Comparison of ENCODE assay signal across 9 cellular contexts in the genomic region with DNA sequence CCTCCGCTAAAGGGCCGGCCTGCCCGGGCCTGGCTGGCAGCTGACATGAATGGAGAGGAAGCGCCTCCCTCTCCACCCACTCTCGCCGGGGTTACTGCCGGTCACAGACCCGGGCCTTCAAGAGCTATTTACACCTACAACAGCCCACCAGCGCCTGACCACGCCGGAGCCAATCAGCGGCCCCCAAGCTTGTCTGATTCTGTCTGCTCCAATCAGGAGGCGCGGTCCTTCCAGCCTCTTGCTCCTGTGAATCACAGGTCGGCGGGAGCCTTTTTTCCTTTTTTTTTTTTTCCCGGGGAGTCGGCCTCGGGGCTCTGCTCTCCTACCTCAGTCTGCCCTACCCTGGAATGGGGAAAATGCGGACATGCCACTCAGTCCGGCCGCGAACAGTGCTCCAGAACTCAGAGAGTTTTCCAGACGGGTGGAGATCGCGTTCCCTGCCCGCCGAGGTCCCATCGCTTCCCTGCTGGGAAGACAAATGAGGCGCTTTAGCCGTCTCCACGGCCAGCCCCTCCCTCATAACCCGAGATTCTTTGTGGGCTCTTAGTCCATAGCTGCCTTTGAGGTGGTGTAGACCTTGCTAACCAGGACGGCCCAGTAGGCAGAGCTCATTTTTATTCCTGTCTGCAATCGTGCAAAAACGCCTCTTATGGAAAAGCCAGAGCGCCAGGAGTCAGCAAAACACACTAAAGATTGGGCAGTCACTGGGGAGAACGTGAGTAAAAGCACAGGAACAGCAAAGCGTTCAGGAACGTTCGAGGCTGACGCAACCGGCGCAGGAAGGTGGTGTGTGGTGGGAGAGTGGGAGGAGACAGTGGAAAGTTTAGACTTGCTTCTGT. TPM values are rescaled to one million over a fixed set of nuclear protein-coding genes. Genes with fewer than 3 reads are reported as not detected.
A peak's percentile ranks its signal among the peaks of the same experiment; 100 is the strongest.
DNase-seq lines count a peak whose midpoint lies in the region; ATAC-seq, FAIRE-seq and TF ChIP-seq lines count a peak whose summit lies in the region.
"Had no signal": no experiment of that assay in that cellular context is flagged by ENCODE, and none has a peak within 500 bp of the region (broad histone marks: within the 10 kb centered on the region; RNA-seq: fewer than 3 reads in every experiment).

No MANE protein-coding gene starts in this region.

- intact Hi-C loops in kidney (cut with DNase I): no loop called here

- H3K36me3 Mint-ChIP-seq in chondrocyte (ENCODE audit: low read depth): no peaks in the 10 kb centered on the region

- no peak overlapping the region for H3K27ac Mint-ChIP-seq in chondrocyte (ENCODE audit: unreplicated experiment)

- peaks cover 14% of the 10 kb centered on the region for H3K4me1 Mint-ChIP-seq in chondrocyte (ENCODE audit: low read depth)

- ATAC-seq in HG03354 (IDR thresholded peaks at IDR 0.05; ENCODE audit: poor library complexity, severe bottlenecking, unreplicated experiment): peak; percentile 98

- H3K4me1 ChIP-seq in kidney (ENCODE audit: control insufficient read depth in 1 of 2, insufficient read depth in 1 of 2, low read depth in 1 of 2, low read length in 2 of 2): peaks cover 15 to 21% of the 10 kb centered on the region in 2 donors

- DNase-seq in Ammon's horn (ENCODE audit: low spot score): peak; percentile 99
- DNase-seq in NCI-H446 (lab: John Stamatoyannopoulos, UW): peak; percentile 69 to 88
- peak; percentile 85 for DNase-seq in activated CD4-positive, CD25-positive, alpha-beta regulatory T cell treated with anti-CD3 and anti-CD28 coated beads, Interleukin-2, amount 50 U/mL, for 72 hours
- DNase-seq in chondrocyte (ENCODE audit: low spot score): peak; percentile 99
- peak; percentile 99 for DNase-seq in kidney
- DNase-seq in stimulated activated CD4-positive, alpha-beta T cell treated with anti-CD3 and anti-CD28 coated beads, Interleukin-15, amount 100 ng/mL, for 1 hour (ENCODE audit: low read depth in 1 of 2, low spot score in 1 of 2): peak; percentile 62 to 70

- peak overlapping the region; percentile 65 to 92 for H3K9ac ChIP-seq in kidney (ENCODE audit: low read length in 2 of 2)

- peak overlapping the region; percentile 91 to 98 for H3K27ac ChIP-seq in kidney (ENCODE audit: low read depth in 2 of 2, low read length in 2 of 2)

- no peaks in the 10 kb centered on the region for H3K9me3 ChIP-seq in kidney (ENCODE audit: control insufficient read depth in 1 of 2, low read length in 2 of 2)

- H3K4me3 Mint-ChIP-seq in chondrocyte (ENCODE audit: unreplicated experiment): no peak overlapping the region

- H3K36me3 ChIP-seq in kidney (ENCODE audit: control insufficient read depth in 1 of 2, insufficient read depth in 2 of 2, low read length in 2 of 2): no peaks in the 10 kb centered on the region

- TF ChIP-seq POLR2A in GM19099 (IDR thresholded peaks at IDR 0.05; ENCODE audit: extremely low read depth, insufficient read length, low read depth): peak; percentile 52

- peak overlapping the region; percentile 59 to 68 for H3K4me3 ChIP-seq in kidney (ENCODE audit: low read length in 2 of 2)

- no peaks in the 10 kb centered on the region for H3K9me3 Mint-ChIP-seq in chondrocyte (ENCODE audit: low read depth)

- peak; percentile 78 for FAIRE-seq in kidney (lab: Jason Lieb, UNC)

- TF ChIP-seq CTCF in chondrocyte (IDR thresholded peaks at IDR 0.05) (peak; percentile 13), kidney (IDR thresholded peaks at IDR 0.05; ENCODE audit: borderline replicate concordance, extremely low read depth, insufficient read depth) (no peak)

- H3K27me3 Mint-ChIP-seq in chondrocyte (ENCODE audit: low read depth): no peaks in the 10 kb centered on the region

RNA-seq across cellular contexts. Expression of gene SCD, which starts 26.5 kb away (rescaled TPM):
- total RNA-seq in chondrocyte: 54.4 to 74.1 TPM (median 72.2 TPM) in 3 replicates
- total RNA-seq in kidney: 8.7 TPM
- polyA plus RNA-seq in kidney (ENCODE audit: insufficient read depth, low read depth, low replicate concordance): 10.7 TPM

RNA-seq across cellular contexts. Expression of gene PKD2L1, which starts 43.5 kb away (rescaled TPM):
- total RNA-seq in chondrocyte: not detected in 3 replicates
- not detected for total RNA-seq in kidney
- polyA plus RNA-seq in kidney (ENCODE audit: insufficient read depth, low read depth, low replicate concordance): 0.17 TPM
- total RNA-seq: activated CD8-positive, alpha-beta memory T cell treated with anti-CD3 and anti-CD28 coated beads for 36 hours had no signal

Comparison
In these comparisons a context has a peak if more than half of its experiments do, and no peak if none do; other contexts are left out.
1. Peak in every context shown above with its lines: DNase-seq, ATAC-seq, H3K4me3 ChIP-seq and H3K27ac ChIP-seq.